In genomic region chr10:28176498-28176897, GRCh38 we compare ENCODE assay signal across 1 cellular context.
TF ChIP-seq lines count a peak whose summit lies in the region.
"Not testable (repeated sequence)": the region's sequence is repeated elsewhere in the genome, so short reads cannot be mapped to it uniquely, and the experiment has no call there.

No MANE protein-coding gene starts in this region.

TF ChIP-seq in HepG2, 621 proteins besides CTCF, POLR2A, EP300 and RAD21 (continued from another document):
- TF ChIP-seq SOX5 (CRISPR knock-in tag; IDR thresholded peaks at IDR 0.05; ENCODE audit: borderline replicate concordance) = peak; percentile 15; the same call in 1 of the 2 replicates
- peak; percentile 77 for TF ChIP-seq ZNF362 (CRISPR knock-in tag; IDR thresholded peaks at IDR 0.05; ENCODE audit: borderline replicate concordance)
- peak; percentile 19; the same call in 1 of the 2 replicates for TF ChIP-seq GATAD2A (CRISPR knock-in tag; IDR thresholded peaks at IDR 0.05)
- TF ChIP-seq CEBPG (CRISPR knock-in tag; IDR thresholded peaks at IDR 0.05) = peak; percentile 90
- TF ChIP-seq SOX13 (IDR thresholded peaks at IDR 0.05); HNF4G (CRISPR knock-in tag; IDR thresholded peaks at IDR 0.05; ENCODE audit: borderline replicate concordance, low read depth): not testable (repeated sequence)
- peak in 1 of 2 experiments; percentile 36; a peak in 1 of 4 replicates for TF ChIP-seq SOX13 (CRISPR knock-in tag; conservative IDR thresholded peaks at IDR 0.05 in 1 of 2, IDR thresholded peaks at IDR 0.05 in 1 of 2)
- peak; percentile 55; the same call in 1 of the 2 replicates for TF ChIP-seq FOXJ3 (CRISPR knock-in tag; IDR thresholded peaks at IDR 0.05; ENCODE audit: borderline replicate concordance)
- peak; percentile 91 for TF ChIP-seq ZNF121 (CRISPR knock-in tag; IDR thresholded peaks at IDR 0.05)
- TF ChIP-seq, protein P1, sequence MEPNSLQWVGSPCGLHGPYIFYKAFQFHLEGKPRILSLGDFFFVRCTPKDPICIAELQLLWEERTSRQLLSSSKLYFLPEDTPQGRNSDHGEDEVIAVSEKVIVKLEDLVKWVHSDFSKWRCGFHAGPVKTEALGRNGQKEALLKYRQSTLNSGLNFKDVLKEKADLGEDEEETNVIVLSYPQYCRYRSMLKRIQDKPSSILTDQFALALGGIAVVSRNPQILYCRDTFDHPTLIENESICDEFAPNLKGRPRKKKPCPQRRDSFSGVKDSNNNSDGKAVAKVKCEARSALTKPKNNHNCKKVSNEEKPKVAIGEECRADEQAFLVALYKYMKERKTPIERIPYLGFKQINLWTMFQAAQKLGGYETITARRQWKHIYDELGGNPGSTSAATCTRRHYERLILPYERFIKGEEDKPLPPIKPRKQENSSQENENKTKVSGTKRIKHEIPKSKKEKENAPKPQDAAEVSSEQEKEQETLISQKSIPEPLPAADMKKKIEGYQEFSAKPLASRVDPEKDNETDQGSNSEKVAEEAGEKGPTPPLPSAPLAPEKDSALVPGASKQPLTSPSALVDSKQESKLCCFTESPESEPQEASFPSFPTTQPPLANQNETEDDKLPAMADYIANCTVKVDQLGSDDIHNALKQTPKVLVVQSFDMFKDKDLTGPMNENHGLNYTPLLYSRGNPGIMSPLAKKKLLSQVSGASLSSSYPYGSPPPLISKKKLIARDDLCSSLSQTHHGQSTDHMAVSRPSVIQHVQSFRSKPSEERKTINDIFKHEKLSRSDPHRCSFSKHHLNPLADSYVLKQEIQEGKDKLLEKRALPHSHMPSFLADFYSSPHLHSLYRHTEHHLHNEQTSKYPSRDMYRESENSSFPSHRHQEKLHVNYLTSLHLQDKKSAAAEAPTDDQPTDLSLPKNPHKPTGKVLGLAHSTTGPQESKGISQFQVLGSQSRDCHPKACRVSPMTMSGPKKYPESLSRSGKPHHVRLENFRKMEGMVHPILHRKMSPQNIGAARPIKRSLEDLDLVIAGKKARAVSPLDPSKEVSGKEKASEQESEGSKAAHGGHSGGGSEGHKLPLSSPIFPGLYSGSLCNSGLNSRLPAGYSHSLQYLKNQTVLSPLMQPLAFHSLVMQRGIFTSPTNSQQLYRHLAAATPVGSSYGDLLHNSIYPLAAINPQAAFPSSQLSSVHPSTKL (CRISPR knock-in tag; IDR thresholded peaks at IDR 0.05) = 0 out of 2 replicates have a peak, but pooled peaks have one; percentile 16
- TF ChIP-seq CEBPB (IDR thresholded peaks at IDR 0.05; ENCODE audit: borderline replicate concordance, low read depth, low read length) = peak; percentile 83
- TF ChIP-seq NCOA2 (CRISPR knock-in tag; IDR thresholded peaks at IDR 0.05) = 0 out of 2 replicates have a peak, but pooled peaks have one; percentile 18
- TF ChIP-seq, protein P2, sequence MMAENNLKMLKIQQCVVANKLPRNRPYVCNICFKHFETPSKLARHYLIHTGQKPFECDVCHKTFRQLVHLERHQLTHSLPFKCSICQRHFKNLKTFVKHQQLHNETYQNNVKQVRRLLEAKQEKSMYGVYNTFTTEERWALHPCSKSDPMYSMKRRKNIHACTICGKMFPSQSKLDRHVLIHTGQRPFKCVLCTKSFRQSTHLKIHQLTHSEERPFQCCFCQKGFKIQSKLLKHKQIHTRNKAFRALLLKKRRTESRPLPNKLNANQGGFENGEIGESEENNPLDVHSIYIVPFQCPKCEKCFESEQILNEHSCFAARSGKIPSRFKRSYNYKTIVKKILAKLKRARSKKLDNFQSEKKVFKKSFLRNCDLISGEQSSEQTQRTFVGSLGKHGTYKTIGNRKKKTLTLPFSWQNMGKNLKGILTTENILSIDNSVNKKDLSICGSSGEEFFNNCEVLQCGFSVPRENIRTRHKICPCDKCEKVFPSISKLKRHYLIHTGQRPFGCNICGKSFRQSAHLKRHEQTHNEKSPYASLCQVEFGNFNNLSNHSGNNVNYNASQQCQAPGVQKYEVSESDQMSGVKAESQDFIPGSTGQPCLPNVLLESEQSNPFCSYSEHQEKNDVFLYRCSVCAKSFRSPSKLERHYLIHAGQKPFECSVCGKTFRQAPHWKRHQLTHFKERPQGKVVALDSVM (CRISPR knock-in tag; IDR thresholded peaks at IDR 0.05) = peak; percentile 57; the same call in 1 of the 2 replicates
- TF ChIP-seq HNF4G (IDR thresholded peaks at IDR 0.05; ENCODE audit: borderline replicate concordance, low read depth, low read length) = peak; percentile 61; the same call in 1 of the 2 replicates
- TF ChIP-seq GFI1 (CRISPR knock-in tag; IDR thresholded peaks at IDR 0.05; ENCODE audit: borderline replicate concordance) = peak; percentile 48; the same call in 1 of the 2 replicates
- peak; percentile 46; the same call in 1 of the 2 replicates for TF ChIP-seq ZMYM4 (CRISPR knock-in tag; IDR thresholded peaks at IDR 0.05)
TF ChIP-seq in HepG2: peak in this region for 15; not testable (repeated sequence) for 606.
